23 cellular contexts compared by ENCODE assay signal in the genomic region with DNA sequence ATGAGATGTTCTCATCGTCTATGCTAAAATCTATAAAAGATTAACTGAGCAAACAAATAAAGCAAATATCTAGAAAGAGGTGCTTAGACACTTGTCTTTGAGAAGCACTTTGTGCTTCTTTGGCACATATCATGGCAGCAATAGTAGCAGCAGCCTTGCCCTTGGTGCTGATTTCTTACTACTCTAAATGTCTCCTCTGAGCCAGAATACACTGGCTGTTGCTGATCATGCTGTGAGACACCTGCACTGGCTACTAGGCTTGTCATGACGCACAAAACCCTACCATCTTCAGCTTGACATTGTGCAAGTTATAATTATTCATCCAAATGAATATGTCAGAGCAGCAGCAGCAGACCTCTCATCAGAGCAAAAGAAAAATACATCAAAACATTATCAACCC. TPM values are rescaled to one million over a fixed set of nuclear protein-coding genes. Genes with fewer than 3 reads are reported as not detected.
DNase-seq lines count a peak whose midpoint lies in the region; ATAC-seq, FAIRE-seq and TF ChIP-seq lines count a peak whose summit lies in the region.
"Had no signal": no experiment of that assay in that cellular context is flagged by ENCODE, and none has a peak within 500 bp of the region (broad histone marks: within the 10 kb centered on the region; RNA-seq: fewer than 3 reads in every experiment).

No MANE protein-coding gene starts in this region.

- H3K4me3 ChIP-seq in left lung (no peak overlapping the region), spleen (no peak overlapping the region), hepatocyte (no peak overlapping the region)
- H3K4me3 ChIP-seq: colonic mucosa, esophagus muscularis mucosa, lower lobe of right lung, vagina had no signal

- H3K79me2 ChIP-seq in hepatocyte, result no peaks in the 10 kb centered on the region

- H3K27me3 ChIP-seq in left lung, result no peaks in the 10 kb centered on the region
- no peaks in the 10 kb centered on the region for H3K27me3 ChIP-seq in spleen (replicated peaks in 1 of 7)
- H3K27me3 ChIP-seq in hepatocyte, result no peaks in the 10 kb centered on the region
- H3K27me3 ChIP-seq: colonic mucosa, esophagus muscularis mucosa, neutrophil, vagina had no signal

- no peak for DNase-seq in HTR-8/SVneo (ENCODE audit: insufficient read length, low spot score)
- peak; percentile 82 to 88 for DNase-seq in NCI-H1930 (lab: John Stamatoyannopoulos, UW)
- DNase-seq in SHP77 treated with DMSO at 0.1 percent for 48 hours (lab: John Stamatoyannopoulos, UW), result peak; percentile 90
- DNase-seq in left lung, result no peak
- DNase-seq in spleen, result no peak
- DNase-seq in hepatocyte (ENCODE audit: low spot score), result no peak
- no peak for DNase-seq in H54 (ENCODE audit: insufficient read length, low spot score)
- DNase-seq: CD4-positive, CD25-positive, alpha-beta regulatory T cell; colonic mucosa; DMS153; effector memory CD8-positive, alpha-beta T cell; hippocampal formation; Kasumi-1; lower lobe of right lung; NCI-H1092; RPMI8226; small intestine had no signal

- H3K27ac ChIP-seq in left lung, result no peak overlapping the region
- no peak overlapping the region for H3K27ac ChIP-seq in spleen
- no peak overlapping the region for H3K27ac ChIP-seq in hepatocyte
- H3K27ac ChIP-seq: colonic mucosa, esophagus muscularis mucosa, lower lobe of right lung, neutrophil, vagina had no signal

- H3K36me3 ChIP-seq in left lung (no peaks in the 10 kb centered on the region), spleen (peaks cover 0 to 29% (median 0%) of the 10 kb centered on the region in 6 donors), hepatocyte (replicated peaks; ENCODE audit: insufficient read depth, low read depth) (no peaks in the 10 kb centered on the region)
- H3K36me3 ChIP-seq: colonic mucosa, lower lobe of right lung, neutrophil, vagina had no signal

- H2AFZ ChIP-seq in hepatocyte, result no peak overlapping the region

- ATAC-seq in left lung, result peak; percentile 63
- ATAC-seq: activated naive CD4-positive, alpha-beta T cell treated with anti-CD3 and anti-CD28 coated beads, Interleukin-2, amount 50 U/mL, for 72 hours; activated T-helper 17 cell treated with anti-CD3 and anti-CD28 coated beads, Interleukin-2, amount 50 U/mL, for 72 hours; effector memory CD8-positive, alpha-beta T cell; lower lobe of right lung; stimulated activated memory B cell treated with anti-CD40 and anti-IgM and Interleukin-4, amounts not matched to agents 10 μg/mL and 1 μg/mL and 100 μg/mL, for 72 hours had no signal

- WGBS in spleen, 5 donors, result 89 to 98% (median 95%) methylated on average over 2 of the region's 2 CpGs
- 82% methylated on average over 2 of the region's 2 CpGs for WGBS in hepatocyte (ENCODE audit: low lambda C conversion rate, missing lambda C conversion rate)

- intact Hi-C loops in left lung (cut with DNase I), result no loop called here
- intact Hi-C loops in spleen (cut with DNase I; ENCODE audit: low total_unique reads), result no loop called here

- H4K20me1 ChIP-seq in hepatocyte (ENCODE audit: insufficient read depth, poor library complexity, severe bottlenecking), result no peaks in the 10 kb centered on the region

- H3K4me2 ChIP-seq in hepatocyte, result no peak overlapping the region

- H3K9me2 ChIP-seq in hepatocyte (replicated peaks; ENCODE audit: insufficient read depth), result no peaks in the 10 kb centered on the region

- TF ChIP-seq POLR2A in spleen (IDR thresholded peaks at IDR 0.05) (no peak), H54 (IDR thresholded peaks at IDR 0.05; ENCODE audit: low read depth, low read length) (no peak)

- FAIRE-seq in HTR-8/SVneo (lab: Jason Lieb, UNC) (peak; percentile 9), H54 (lab: Jason Lieb, UNC) (no peak)
- FAIRE-seq: small intestine had no signal

- H3K9me3 ChIP-seq in left lung (no peaks in the 10 kb centered on the region), spleen (no peaks in the 10 kb centered on the region), hepatocyte (ENCODE audit: low read depth) (no peaks in the 10 kb centered on the region)
- H3K9me3 ChIP-seq: colonic mucosa, esophagus muscularis mucosa, lower lobe of right lung, neutrophil, vagina had no signal

- no peaks in the 10 kb centered on the region for H3K4me1 ChIP-seq in left lung
- H3K4me1 ChIP-seq in spleen, result no peaks in the 10 kb centered on the region
- H3K4me1 ChIP-seq in hepatocyte (ENCODE audit: insufficient read depth), result no peaks in the 10 kb centered on the region
- H3K4me1 ChIP-seq: colonic mucosa, esophagus muscularis mucosa, lower lobe of right lung, vagina had no signal

- TF ChIP-seq CTCF in left lung (IDR thresholded peaks at IDR 0.05) (no peak), spleen (IDR thresholded peaks at IDR 0.05 in 8 of 11, conservative IDR thresholded peaks at IDR 0.05 in 3 of 11) (no peak), hepatocyte (IDR thresholded peaks at IDR 0.05; ENCODE audit: poor library complexity) (no peak)

RNA-seq across cellular contexts. Expression of gene FANCL, which starts 46.7 kb away (rescaled TPM):
- 10 to 100 TPM; 18.0 to 19.6 TPM for total RNA-seq in left lung
- total RNA-seq in spleen, result 10 to 100 TPM; 21.5 to 50.7 (median 35.4) TPM
- 10 to 100 TPM; 15.7 to 30.7 (median 26.3) TPM for polyA plus RNA-seq in spleen
- total RNA-seq in hepatocyte, result 28.7 and 32.7 TPM in 2 replicates
- 15.7 and 20.8 TPM in 2 replicates for polyA plus RNA-seq in hepatocyte

Comparison
In these comparisons a context has a peak if more than half of its experiments do, and no peak if none do; other contexts are left out.
1. DNase-seq: peak in NCI-H1930 (2 of 2) and SHP77 treated with DMSO at 0.1 percent for 48 hours (single experiment); none in HTR-8/SVneo (single experiment), left lung (0 of 2), spleen (single experiment), hepatocyte (single experiment) and H54 (single experiment).